Comparison of ENCODE assay signal across 20 cellular contexts in the genomic region with DNA sequence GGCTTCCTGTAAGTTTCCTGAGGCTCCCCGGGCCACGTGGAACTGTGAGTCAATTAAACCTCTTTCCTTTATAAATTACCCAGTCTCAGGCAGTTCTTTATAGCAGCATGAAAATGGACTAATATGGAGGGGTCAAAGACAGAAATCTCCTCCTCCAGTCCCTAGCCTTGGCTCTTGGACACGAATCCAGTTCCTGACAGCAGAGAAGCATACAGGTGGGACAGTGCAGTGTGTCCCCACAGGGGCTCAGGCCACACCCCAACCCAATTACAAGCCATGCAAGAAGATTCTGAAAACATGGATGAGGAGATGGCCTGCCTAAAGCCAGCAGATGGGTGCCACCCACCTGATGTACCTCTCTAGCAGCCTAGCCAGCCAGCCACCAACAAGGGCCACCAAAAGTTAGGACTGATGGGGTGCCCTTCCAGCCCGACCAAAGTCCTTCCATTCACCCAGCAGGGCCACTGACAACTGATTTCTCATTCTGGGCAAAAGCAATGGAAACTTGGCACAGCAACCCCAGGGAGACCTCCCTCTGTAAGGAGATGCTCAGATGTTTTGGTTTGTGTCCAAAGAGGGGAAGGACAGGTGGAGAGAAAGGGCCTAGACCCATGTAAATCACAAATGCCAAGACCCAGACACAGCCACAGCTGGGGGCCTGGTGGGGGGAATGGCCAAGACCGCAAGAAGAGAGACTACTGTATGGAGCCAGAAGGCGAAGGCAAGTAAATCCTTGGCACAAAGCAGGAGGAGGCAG. TPM values are rescaled to one million over a fixed set of nuclear protein-coding genes. Genes with fewer than 3 reads are reported as not detected.
DNase-seq lines count a peak whose midpoint lies in the region; ATAC-seq and TF ChIP-seq lines count a peak whose summit lies in the region.
"Had no signal": no experiment of that assay in that cellular context is flagged by ENCODE, and none has a peak within 500 bp of the region (broad histone marks: within the 10 kb centered on the region; RNA-seq: fewer than 3 reads in every experiment).

No MANE protein-coding gene starts in this region.

- no peak for TF ChIP-seq CTCF in adrenal gland (IDR thresholded peaks at IDR 0.05)
- TF ChIP-seq CTCF in nephron (IDR thresholded peaks at IDR 0.05; ENCODE audit: unreplicated experiment in 3 of 3), result no peak
- TF ChIP-seq CTCF in upper lobe of right lung (IDR thresholded peaks at IDR 0.05), result no peak
- no peak for TF ChIP-seq CTCF in RWPE1 (conservative IDR thresholded peaks at IDR 0.05; ENCODE audit: low read depth)

- peaks cover 5% of the 10 kb centered on the region in 2 donors for H3K4me1 ChIP-seq in adrenal gland (replicated peaks in 1 of 2)
- peaks cover 20% of the 10 kb centered on the region for H3K4me1 ChIP-seq in upper lobe of right lung

- H3K9me3 Mint-ChIP-seq in nephron, result no peaks in the 10 kb centered on the region

- no peak overlapping the region for H3K27ac ChIP-seq in adrenal gland
- no peak overlapping the region for H3K27ac ChIP-seq in upper lobe of right lung
- no peak overlapping the region for H3K27ac ChIP-seq in RWPE1
- H3K27ac ChIP-seq: neutrophil, tibial artery had no signal

- H3K4me1 Mint-ChIP-seq in nephron, result peaks cover 9% of the 10 kb centered on the region

- ATAC-seq in upper lobe of right lung, result no peak

- H3K9me3 ChIP-seq in adrenal gland (replicated peaks in 1 of 3) (no peaks in the 10 kb centered on the region), upper lobe of right lung (no peaks in the 10 kb centered on the region), MG63 (no peaks in the 10 kb centered on the region)
- H3K9me3 ChIP-seq: neutrophil, tibial artery had no signal

- POLR2A ChIA-PET in RWPE1 (lab: Yijun Ruan, JAX; ENCODE audit: low non-redundant PET), result no interaction called here

- peaks cover 26% of the 10 kb centered on the region for H3K27me3 Mint-ChIP-seq in nephron (ENCODE audit: low read depth)

- H3K36me3 Mint-ChIP-seq in nephron (ENCODE audit: low read depth), result no peaks in the 10 kb centered on the region

- H3K4me3 ChIP-seq in adrenal gland (no peak overlapping the region), upper lobe of right lung (no peak overlapping the region), MG63 (no peak overlapping the region)
- H3K4me3 ChIP-seq: lung, tibial artery had no signal

- peaks cover 9% of the 10 kb centered on the region for H3K27me3 ChIP-seq in adrenal gland
- peaks cover 7% of the 10 kb centered on the region for H3K27me3 ChIP-seq in upper lobe of right lung
- H3K27me3 ChIP-seq in MG63, result no peaks in the 10 kb centered on the region
- H3K27me3 ChIP-seq: tibial artery had no signal

- H3K36me3 ChIP-seq in adrenal gland (replicated peaks in 1 of 2) (no peaks in the 10 kb centered on the region), upper lobe of right lung (no peaks in the 10 kb centered on the region), MG63 (no peaks in the 10 kb centered on the region)
- H3K36me3 ChIP-seq: neutrophil, tibial artery had no signal

- peak overlapping the region in 2 of 3 experiments; percentile 38 to 42 for H3K27ac Mint-ChIP-seq in nephron

- WGBS in adrenal gland, 4 donors, result 74 to 85% (median 83%) methylated on average over 6 of the region's 6 CpGs

- intact Hi-C loops in adrenal gland (cut with DNase I) (no loop called here), upper lobe of right lung (cut with DNase I) (no loop called here)

- no peak for TF ChIP-seq POLR2A in adrenal gland (IDR thresholded peaks at IDR 0.05)

- DNase-seq in stimulated activated CD4-positive, alpha-beta T cell treated with anti-CD3 and anti-CD28 coated beads, Interleukin-15, amount 100 ng/mL, for 24 hours, result peak; percentile 1
- DNase-seq in stimulated activated CD4-positive, alpha-beta T cell treated with anti-CD3 and anti-CD28 coated beads, Interleukin-4, amount 100 ng/mL, for 24 hours, result no peak
- DNase-seq in adrenal gland (peak in 4 of 7 donors; percentile 8 to 14 (median 11)), upper lobe of right lung (peak; percentile 66), MG63 (no peak), NCI-H2227 treated with DMSO at 0.1 percent for 48 hours (lab: John Stamatoyannopoulos, UW) (no peak), RWPE1 (ENCODE audit: low spot score) (no peak)
- DNase-seq: activated CD4-positive, alpha-beta T cell treated with anti-CD3 and anti-CD28 coated beads for 1 hour; C1 segment of cervical spinal cord; effector CD8-positive, alpha-beta T cell; NCI-H2081; NCI-H526 treated with DMSO at 0.1 percent for 48 hours; stimulated activated CD4-positive, alpha-beta T cell treated with anti-CD3 and anti-CD28 coated beads, Interleukin-12 subunit alpha, Interleukin-12 subunit beta, amount 100 ng/mL, for 4 hours had no signal

- CTCF ChIA-PET in RWPE1 (lab: Yijun Ruan, JAX), result interaction anchor here (0.7 kb wide), 1 partner anchor 20 kb away, joined by 7 read pairs; no protein-coding TSS in a partner anchor

- peak overlapping the region; percentile 58 to 76 (median 69) for H3K4me3 Mint-ChIP-seq in nephron

RNA-seq across cellular contexts. Expression of gene GPRIN2, which starts 13.7 kb away (rescaled TPM):
- total RNA-seq in adrenal gland (under 1 TPM in 2 of 8 donors, not detected in 6; 0.28 to 0.44 TPM), upper lobe of right lung (56.2 TPM)
- polyA plus RNA-seq in adrenal gland, result under 1 TPM in 2 of 3 donors, not detected in 1; 0.17 to 0.56 TPM
- not detected in 2 replicates for total RNA-seq in MG63 (2014; rRNA removed; shearing (Covaris generic); ENCODE audit: low replicate concordance)
- total RNA-seq: HT1080; MCF 10A; T-helper 1 cell treated with Interleukin-12 subunit alpha and Interleukin-12 subunit beta and Interleukin-4 antibody, amounts not matched to agents 30 ng/mL and 1 ng/mL, for 36 hours had no signal

RNA-seq across cellular contexts. Expression of gene SYT15, which starts 36.2 kb away (rescaled TPM):
- total RNA-seq in adrenal gland (10 to 100 TPM in 1 of 8 donors, 1 to 10 TPM in 6, under 1 TPM in 1; 0.95 to 32.5 (median 2.8) TPM), upper lobe of right lung (45.4 TPM)
- polyA plus RNA-seq in adrenal gland, result 1 to 10 TPM in 2 of 3 donors, under 1 TPM in 1; 0.72 to 1.6 (median 1.3) TPM
- 0.76 TPM in 1 of 2 replicates, not detected in the other for total RNA-seq in MG63 (2014; rRNA removed; shearing (Covaris generic); ENCODE audit: low replicate concordance)

Comparison
In these comparisons a context has a peak if more than half of its experiments do, and no peak if none do; other contexts are left out.
1. DNase-seq: peak in stimulated activated CD4-positive, alpha-beta T cell treated with anti-CD3 and anti-CD28 coated beads, Interleukin-15, amount 100 ng/mL, for 24 hours (single experiment), adrenal gland (4 of 7) and upper lobe of right lung (single experiment); none in stimulated activated CD4-positive, alpha-beta T cell treated with anti-CD3 and anti-CD28 coated beads, Interleukin-4, amount 100 ng/mL, for 24 hours (single experiment), MG63 (single experiment), NCI-H2227 treated with DMSO at 0.1 percent for 48 hours (single experiment) and RWPE1 (single experiment).
2. RNA of gene GPRIN2, which starts 13.7 kb away (total RNA-seq): 56.2 TPM in upper lobe of right lung (single experiment); 0.28 to 0.44 TPM in adrenal gland and not detected in MG63; every median in the first group is over 10 times any median in the second.